In genomic region chr17:39150795-39151679, GRCh38 we compare ENCODE assay signal across 8 cellular contexts. TPM values are rescaled to one million over a fixed set of nuclear protein-coding genes. Genes with fewer than 3 reads are reported as not detected.
DNase-seq lines count a peak whose midpoint lies in the region; FAIRE-seq and TF ChIP-seq lines count a peak whose summit lies in the region.

Gene PLXDC1, minus strand, starts transcription at chr17:39151637. Its CDS starts 200 bp downstream, at chr17:39151437.

- H3K27ac ChIP-seq in Peyer's patch, result peak within 1 kb of the TSS; percentile 61 to 96 (median 86)
- peak within 1 kb of the TSS; percentile 1 for H3K27ac ChIP-seq in neural cell (ENCODE audit: low read length)

- H3K9ac ChIP-seq in endocrine pancreas (ENCODE audit: control insufficient read depth, insufficient read depth, low read length), result peak within 1 kb of the TSS; percentile 63
- peak within 1 kb of the TSS; percentile 71 for H3K9ac ChIP-seq in neural cell (ENCODE audit: low read length)

- peak within 1 kb of the TSS; percentile 50 for H3K4me2 ChIP-seq in neural cell (ENCODE audit: low read length)

- H3K4me1 ChIP-seq in Peyer's patch (peaks cover 0 to 17% (median 11%) of the 10 kb centered on the region in 4 donors), endocrine pancreas (ENCODE audit: control insufficient read depth, insufficient read depth, low read length) (no peaks in the 10 kb centered on the region)

- no peak for TF ChIP-seq RAD21 in neural cell (conservative IDR thresholded peaks at IDR 0.05)

- no peak for DNase-seq in BJ (ENCODE audit: low read depth)
- no peak for DNase-seq in Peyer's patch
- DNase-seq in MV-4-11 (lab: John Stamatoyannopoulos, UW), result no peak
- no peak for DNase-seq in NK-92 treated with Interleukin-12 subunit alpha and Interleukin-12 subunit beta, amount 100 ng/mL, for 24 hours (lab: John Stamatoyannopoulos, UW)
- DNase-seq in hepatic stellate cell (ENCODE audit: low spot score), result no peak
- DNase-seq in GM19239 (ENCODE audit: insufficient read length, low spot score), result no peak

- no peak for TF ChIP-seq EP300 in neural cell (conservative IDR thresholded peaks at IDR 0.05; ENCODE audit: poor library complexity, severe bottlenecking)

- H3K9me2 ChIP-seq in neural cell (ENCODE audit: insufficient read depth, low read length), result no peaks in the 10 kb centered on the region

- TF ChIP-seq CTCF in BJ (IDR thresholded peaks at IDR 0.05; ENCODE audit: insufficient read depth, low read depth, low read length) (no peak), Peyer's patch (IDR thresholded peaks at IDR 0.05) (no peak), neural cell (IDR thresholded peaks at IDR 0.05; ENCODE audit: poor library complexity, severe bottlenecking) (no peak)

- H3K4me3 ChIP-seq in BJ (ENCODE audit: low read depth, low read length), result peak within 1 kb of the TSS; percentile 34
- H3K4me3 ChIP-seq in Peyer's patch, result peak within 1 kb of the TSS; percentile 62 to 99 (median 68)
- H3K4me3 ChIP-seq in endocrine pancreas (ENCODE audit: control insufficient read depth, insufficient read depth, low read length), result no peak within 1 kb of the TSS
- peak within 1 kb of the TSS; percentile 97 for H3K4me3 ChIP-seq in neural cell (ENCODE audit: low read length)

- POLR2A ChIA-PET in BJ (lab: Charles Lee), result interaction anchor here (0.6 kb wide), 1 partner anchor 228 kb away, joined by 3 read pairs; no protein-coding TSS in a partner anchor

- CTCF ChIA-PET in BJ (lab: Yijun Ruan, JAX), result interaction anchor here (1.1 to 12.7 kb wide), 10 partner anchors 12 to 169 kb away, joined by 3 to 234 read pairs (median 24); partner anchors contain the start of gene ARL5C

- peak within 1 kb of the TSS; percentile 2 for H2AFZ ChIP-seq in neural cell (ENCODE audit: low read depth, low read length)

- no peaks in the 10 kb centered on the region for H4K20me1 ChIP-seq in neural cell (ENCODE audit: insufficient read depth)

- peaks cover 10% of the 10 kb centered on the region for H3K27me3 ChIP-seq in BJ (ENCODE audit: control insufficient read depth, insufficient read depth, low read length)
- peaks cover 0 to 4% of the 10 kb centered on the region in 2 donors for H3K27me3 ChIP-seq in Peyer's patch
- H3K27me3 ChIP-seq in endocrine pancreas (ENCODE audit: control insufficient read depth, insufficient read depth, low read length), result no peaks in the 10 kb centered on the region
- peaks cover 17% of the 10 kb centered on the region for H3K27me3 ChIP-seq in neural cell (ENCODE audit: insufficient read depth, low read depth, low read length)

- no peak for FAIRE-seq in GM19239 (lab: Jason Lieb, UNC)

- H3F3A ChIP-seq in neural cell (ENCODE audit: insufficient read depth, low read length, poor library complexity, severe bottlenecking), result no peaks in the 10 kb centered on the region

- no peaks in the 10 kb centered on the region for H3K79me2 ChIP-seq in neural cell (replicated peaks; ENCODE audit: insufficient read depth, low read length)

- H3K36me3 ChIP-seq in BJ (ENCODE audit: control insufficient read depth, insufficient read depth, low read length), result no peaks in the 10 kb centered on the region
- H3K36me3 ChIP-seq in Peyer's patch, result no peaks in the 10 kb centered on the region
- no peaks in the 10 kb centered on the region for H3K36me3 ChIP-seq in endocrine pancreas (ENCODE audit: control insufficient read depth, insufficient read depth, low read length)
- H3K36me3 ChIP-seq in neural cell (ENCODE audit: insufficient read depth, low read length), result no peaks in the 10 kb centered on the region

- H3K9me3 ChIP-seq in Peyer's patch, result no peaks in the 10 kb centered on the region
- H3K9me3 ChIP-seq in endocrine pancreas (ENCODE audit: control insufficient read depth, low read length), result no peaks in the 10 kb centered on the region
- no peaks in the 10 kb centered on the region for H3K9me3 ChIP-seq in neural cell (ENCODE audit: low read length)

- no peak for TF ChIP-seq POLR2A in Peyer's patch (IDR thresholded peaks at IDR 0.05)

TF ChIP-seq in neural cell, 6 proteins besides CTCF, POLR2A, EP300 and RAD21:
- no peak for TF ChIP-seq EZH2 (IDR thresholded peaks at IDR 0.05; ENCODE audit: borderline replicate concordance, insufficient read depth, low read length, poor library complexity, severe bottlenecking)
- no peak for TF ChIP-seq MXI1 (conservative IDR thresholded peaks at IDR 0.05; ENCODE audit: poor library complexity, severe bottlenecking)
- TF ChIP-seq TAF1 (IDR thresholded peaks at IDR 0.05; ENCODE audit: low read depth), result no peak
- TF ChIP-seq REST (IDR thresholded peaks at IDR 0.05; ENCODE audit: borderline replicate concordance), result no peak
- no peak for TF ChIP-seq POLR2AphosphoS5 (IDR thresholded peaks at IDR 0.05)
- TF ChIP-seq SMC3 (conservative IDR thresholded peaks at IDR 0.05; ENCODE audit: poor library complexity), result no peak

RNA-seq across cellular contexts. Expression of gene PLXDC1, which starts in this region (rescaled TPM):
- polyA plus RNA-seq in BJ (2011; rRNA removed), result 1.8 and 5.0 TPM in 2 replicates
- 0.90 and 1.7 TPM in 2 replicates for polyA minus RNA-seq in BJ (2011; rRNA and poly(A)+ RNA removed)
- total RNA-seq in Peyer's patch, result 10 to 100 TPM; 14.5 to 34.7 (median 18.2) TPM
- polyA plus RNA-seq in neural cell, result 10.0 and 13.5 TPM in 2 replicates
- polyA minus RNA-seq in neural cell, result 6.3 and 8.2 TPM in 2 replicates
